1 cellular context compared by ENCODE assay signal in genomic region chr1:161738627-161739287, GRCh38.
A peak's percentile ranks its signal among the peaks of the same experiment; 100 is the strongest.
TF ChIP-seq lines count a peak whose summit lies in the region.

No MANE protein-coding gene starts in this region.

TF ChIP-seq in K562, 482 proteins besides CTCF, POLR2A, EP300 and RAD21 (continued from another document and continues in another):
- TF ChIP-seq ZBTB40 (IDR thresholded peaks at IDR 0.05) (no peak), ZBTB40 (CRISPR knock-in tag; IDR thresholded peaks at IDR 0.05) (no peak), SMARCA5 (IDR thresholded peaks at IDR 0.05) (peak; percentile 95), ZBTB2 (IDR thresholded peaks at IDR 0.05) (0 out of 2 replicates have a peak, but pooled peaks have one; percentile 38), THRAP3 (IDR thresholded peaks at IDR 0.05; ENCODE audit: borderline replicate concordance) (no peak), BCL6 (CRISPR knock-in tag; IDR thresholded peaks at IDR 0.05) (no peak), POLR2H (tag; IDR thresholded peaks at IDR 0.05; ENCODE audit: low read depth) (no peak), PTRF (tag; IDR thresholded peaks at IDR 0.05) (no peak), NFIC (IDR thresholded peaks at IDR 0.05) (peak; percentile 26; the same call in 1 of the 2 replicates), ZNF445 (CRISPR knock-in tag; IDR thresholded peaks at IDR 0.05; ENCODE audit: low read depth) (no peak), WHSC1 (IDR thresholded peaks at IDR 0.05; ENCODE audit: low read length) (no peak), HES1 (IDR thresholded peaks at IDR 0.05; ENCODE audit: low read depth) (0 out of 2 replicates have a peak, but pooled peaks have one; percentile 25), DPF2 (IDR thresholded peaks at IDR 0.05) (peak; percentile 80), ETV1 (tag; conservative IDR thresholded peaks at IDR 0.05; ENCODE audit: low read depth) (peak; percentile 60), ZNF551 (CRISPR knock-in tag; IDR thresholded peaks at IDR 0.05) (no peak), KDM1A (IDR thresholded peaks at IDR 0.05) (0 out of 4 replicates have a peak, but pooled peaks have one; percentile 30 to 33), GTF3C2 (IDR thresholded peaks at IDR 0.05; ENCODE audit: borderline replicate concordance, extremely low read depth, insufficient read length) (no peak), MTA2 (IDR thresholded peaks at IDR 0.05; ENCODE audit: low read depth) (peak; percentile 38; the same call in 1 of the 2 replicates), U2AF2 (optimal IDR thresholded peaks at IDR 0.05; ENCODE audit: low read depth, low read length) (no peak), HDAC1 (IDR thresholded peaks at IDR 0.05) (peak in 1 of 2 experiments; percentile 46; a peak in 1 of 4 replicates), U2AF1 (optimal IDR thresholded peaks at IDR 0.05; ENCODE audit: low read depth, low read length) (no peak), SMARCC2 (IDR thresholded peaks at IDR 0.05; ENCODE audit: low read depth) (no peak), PHF21A (IDR thresholded peaks at IDR 0.05; ENCODE audit: borderline replicate concordance, low read depth) (peak; percentile 23; the same call in 1 of the 2 replicates), KDM5B (IDR thresholded peaks at IDR 0.05; ENCODE audit: insufficient replicate concordance, low read depth, low read length) (no peak), ZBTB26 (CRISPR knock-in tag; IDR thresholded peaks at IDR 0.05) (no peak), HNRNPLL (IDR thresholded peaks at IDR 0.05; ENCODE audit: low read depth, low read length, poor library complexity, severe bottlenecking) (no peak), DEAF1 (CRISPR knock-in tag; IDR thresholded peaks at IDR 0.05) (peak; percentile 89), CXXC5 (CRISPR knock-in tag; IDR thresholded peaks at IDR 0.05) (peak; percentile 18; the same call in 1 of the 2 replicates), MAFK (IDR thresholded peaks at IDR 0.05; ENCODE audit: low read length) (peak; percentile 4; the same call in 1 of the 2 replicates), USF2 (CRISPR knock-in tag; IDR thresholded peaks at IDR 0.05) (no peak), ARID2 (IDR thresholded peaks at IDR 0.05) (peak; percentile 98), FOXJ3 (CRISPR knock-in tag; IDR thresholded peaks at IDR 0.05) (no peak), FUS (optimal IDR thresholded peaks at IDR 0.05; ENCODE audit: low read depth, low read length) (no peak), ZHX1 (conservative IDR thresholded peaks at IDR 0.05; ENCODE audit: low read length) (no peak), ATF4 (CRISPR knock-in tag; IDR thresholded peaks at IDR 0.05) (no peak), PHB (CRISPR knock-in tag; IDR thresholded peaks at IDR 0.05) (no peak)
